Comparison of ENCODE assay signal across 21 cellular contexts in genomic region chr6:117515326-117515725, GRCh38.
"Had no signal": no experiment of that assay in that cellular context is flagged by ENCODE, and none has a peak within 500 bp of the region (broad histone marks: within the 10 kb centered on the region; RNA-seq: fewer than 3 reads in every experiment).

No MANE protein-coding gene starts in this region.

- FAIRE-seq: colon, islet of Langerhans had no signal

- H3K4me1 ChIP-seq: esophagus muscularis mucosa, upper lobe of right lung had no signal

- ATAC-seq: effector memory CD8-positive, alpha-beta T cell; foreskin keratinocyte; mucosa of descending colon; naive thymus-derived CD8-positive, alpha-beta T cell; right cardiac atrium; stimulated activated effector memory CD8-positive, alpha-beta T cell treated with anti-CD3 and anti-CD28 coated beads, Interleukin-12 subunit alpha, Interleukin-12 subunit beta, amount 100 ng/mL, for 72 hours; upper lobe of right lung had no signal

- H3K27me3 ChIP-seq: esophagus muscularis mucosa, foreskin keratinocyte, ovary, tibial artery, upper lobe of right lung, vagina had no signal

- H3K27ac ChIP-seq: epithelial cell of prostate, esophagus muscularis mucosa, foreskin keratinocyte, ovary, tibial artery, upper lobe of right lung, vagina had no signal

- DNase-seq: effector memory CD8-positive, alpha-beta T cell; foreskin keratinocyte; head of caudate nucleus; hippocampal formation; kidney glomerular epithelial cell; mammary epithelial cell; mucosa of descending colon; naive thymus-derived CD8-positive, alpha-beta T cell; ovary; stimulated activated CD4-positive, alpha-beta T cell treated with anti-CD3 and anti-CD28 coated beads, Interleukin-4, amount 100 ng/mL, for 1 hour; stimulated activated CD8-positive, alpha-beta memory T cell treated with anti-CD3 and anti-CD28 coated beads, Interleukin-4, amount 100 ng/mL, for 48 hours; tibial artery; upper lobe of right lung had no signal

- H3K36me3 ChIP-seq: ovary, vagina had no signal

- H3K4me3 ChIP-seq: esophagus muscularis mucosa, mucosa of descending colon, ovary, smooth muscle cell, tibial artery, upper lobe of right lung, vagina had no signal

- H3K9me3 ChIP-seq: esophagus muscularis mucosa, mucosa of descending colon, ovary, tibial artery, upper lobe of right lung, vagina had no signal
